Comparison of ENCODE assay signal across 8 cellular contexts in genomic region chr17:2402517-2402916, GRCh38. TPM values are rescaled to one million over a fixed set of nuclear protein-coding genes. Genes with fewer than 3 reads are reported as not detected.
DNase-seq lines count a peak whose midpoint lies in the region; ATAC-seq, FAIRE-seq and TF ChIP-seq lines count a peak whose summit lies in the region.

No MANE protein-coding gene starts in this region.

- DNase-seq in BJ (ENCODE audit: low read depth) (no peak), dorsolateral prefrontal cortex (no peak), GM12892 (ENCODE audit: insufficient read length) (no peak), GF-D8 (lab: John Stamatoyannopoulos, UW) (no peak)
- DNase-seq in natural killer cell treated with Interleukin-12 subunit alpha and Interleukin-12 subunit beta and Interleukin-15 and Interleukin-18, amount 100 ng/mL, for 72 hours (ENCODE audit: low spot score), result peak; percentile 63
- no peak for DNase-seq in activated CD4-positive, CD25-positive, alpha-beta regulatory T cell treated with anti-CD3 and anti-CD28 coated beads, Interleukin-2, amount 50 U/mL, for 72 hours

- H3K4me3 Mint-ChIP-seq in natural killer cell treated with Interleukin-12 subunit alpha and Interleukin-12 subunit beta and Interleukin-15 and Interleukin-18, amount 100 ng/mL, for 72 hours, result peak overlapping the region; percentile 92

- FAIRE-seq in GM12892 (lab: Jason Lieb, UNC), result no peak

- intact Hi-C loops in dorsolateral prefrontal cortex (cut with DNase I), result loop anchor here in 1 of 2 donors (10.0 kb wide), 1 partner anchor 192 kb away; the partner anchor contains the start of gene PAFAH1B1

- peak overlapping the region; percentile 64 for H3K9ac ChIP-seq in Loucy (ENCODE audit: low read depth, low read length, poor library complexity, severe bottlenecking)

- H3K27me3 ChIP-seq in BJ (ENCODE audit: control insufficient read depth, insufficient read depth, low read length) (no peaks in the 10 kb centered on the region), Loucy (ENCODE audit: insufficient read depth, low read length, poor library complexity, severe bottlenecking) (no peaks in the 10 kb centered on the region), dorsolateral prefrontal cortex (no peaks in the 10 kb centered on the region)

- H3K27ac Mint-ChIP-seq in natural killer cell treated with Interleukin-12 subunit alpha and Interleukin-12 subunit beta and Interleukin-15 and Interleukin-18, amount 100 ng/mL, for 72 hours, result peak overlapping the region; percentile 95 to 97

- no peaks in the 10 kb centered on the region for H3K27me3 Mint-ChIP-seq in natural killer cell treated with Interleukin-12 subunit alpha and Interleukin-12 subunit beta and Interleukin-15 and Interleukin-18, amount 100 ng/mL, for 72 hours

- peaks cover 35% of the 10 kb centered on the region for H3K4me1 ChIP-seq in Loucy (ENCODE audit: insufficient read depth, low read length, poor library complexity, severe bottlenecking)

- H3K79me2 ChIP-seq in Loucy (ENCODE audit: insufficient read depth, low read length), result peaks cover 26% of the 10 kb centered on the region

- H3K4me3 ChIP-seq in BJ (ENCODE audit: low read depth, low read length) (peak overlapping the region; percentile 41), Loucy (ENCODE audit: low read length, poor library complexity, severe bottlenecking) (peak overlapping the region; percentile 99), dorsolateral prefrontal cortex (peak overlapping the region; percentile 67 to 100 (median 96))

- H3K4me2 ChIP-seq in Loucy (ENCODE audit: low read depth, low read length, poor library complexity, severe bottlenecking), result peak overlapping the region; percentile 100

- H4K20me1 ChIP-seq in Loucy (ENCODE audit: insufficient read depth, low read length, poor library complexity, severe bottlenecking), result peaks cover 26% of the 10 kb centered on the region

- no peaks in the 10 kb centered on the region for H3K36me3 Mint-ChIP-seq in natural killer cell treated with Interleukin-12 subunit alpha and Interleukin-12 subunit beta and Interleukin-15 and Interleukin-18, amount 100 ng/mL, for 72 hours

- CTCF ChIA-PET in BJ (lab: Yijun Ruan, JAX), result interaction anchor here (0.9 to 8.4 kb wide), 3 partner anchors 11 to 19 kb away, joined by 3 to 77 read pairs (median 18); no protein-coding TSS in a partner anchor

- H3K27ac ChIP-seq in dorsolateral prefrontal cortex, result peak overlapping the region in 51 of 59 donors; percentile 10 to 100 (median 97)

- no peaks in the 10 kb centered on the region for H3K9me2 ChIP-seq in Loucy (replicated peaks; ENCODE audit: low read depth, low read length)

- H3K36me3 ChIP-seq in BJ (ENCODE audit: control insufficient read depth, insufficient read depth, low read length) (peaks cover 1% of the 10 kb centered on the region; the same call in 1 of the 2 replicates), Loucy (ENCODE audit: insufficient read depth, low read length) (no peaks in the 10 kb centered on the region)

- no peak for ATAC-seq in natural killer cell treated with Interleukin-12 subunit alpha and Interleukin-12 subunit beta and Interleukin-15 and Interleukin-18, amount 100 ng/mL, for 72 hours
- ATAC-seq in GM21619 (IDR thresholded peaks at IDR 0.05; ENCODE audit: unreplicated experiment), result no peak

- TF ChIP-seq CTCF in BJ (IDR thresholded peaks at IDR 0.05; ENCODE audit: insufficient read depth, low read depth, low read length) (no peak), Loucy (conservative IDR thresholded peaks at IDR 0.05; ENCODE audit: low read length) (no peak), dorsolateral prefrontal cortex (IDR thresholded peaks at IDR 0.05 in 54 of 56, conservative IDR thresholded peaks at IDR 0.05 in 2 of 56; ENCODE audit: low read depth in 1 of 56, partially characterized antibody in 56 of 56) (no peak)

- TF ChIP-seq POLR2A in GM12892 (IDR thresholded peaks at IDR 0.05; ENCODE audit: low read depth, low read length), result no peak

- H3K9me3 ChIP-seq in Loucy (ENCODE audit: insufficient read depth, low read depth, low read length), result no peaks in the 10 kb centered on the region

- POLR2A ChIA-PET in BJ (lab: Charles Lee), result no interaction called here

- H3K4me1 Mint-ChIP-seq in natural killer cell treated with Interleukin-12 subunit alpha and Interleukin-12 subunit beta and Interleukin-15 and Interleukin-18, amount 100 ng/mL, for 72 hours (ENCODE audit: low read depth in 2 of 2), result peaks cover 31 to 41% of the 10 kb centered on the region in 2 donors

- peak overlapping the region; percentile 62; the same call in 1 of the 2 replicates for H2AFZ ChIP-seq in Loucy (ENCODE audit: low read length)

- H3F3A ChIP-seq in Loucy (ENCODE audit: low read depth), result no peaks in the 10 kb centered on the region

- H3K9me3 Mint-ChIP-seq in natural killer cell treated with Interleukin-12 subunit alpha and Interleukin-12 subunit beta and Interleukin-15 and Interleukin-18, amount 100 ng/mL, for 72 hours, result no peaks in the 10 kb centered on the region

RNA-seq across cellular contexts. Expression of gene MNT, which starts 1.7 kb away (rescaled TPM):
- polyA plus RNA-seq in BJ (2011; rRNA removed), result 2.4 and 3.1 TPM in 2 replicates
- polyA minus RNA-seq in BJ (2011; rRNA and poly(A)+ RNA removed), result 3.4 and 4.2 TPM in 2 replicates
- total RNA-seq in dorsolateral prefrontal cortex, result 10 to 100 TPM; 32.2 to 70.3 (median 43.0) TPM
- 10 to 100 TPM; 20.3 to 36.9 TPM for total RNA-seq in natural killer cell treated with Interleukin-12 subunit alpha and Interleukin-12 subunit beta and Interleukin-15 and Interleukin-18, amount 100 ng/mL, for 72 hours
- polyA plus RNA-seq in GM12892 (2012; ENCODE audit: missing spikeins), result 4.7 TPM

Comparison
In these comparisons a context has a peak if more than half of its experiments do, and no peak if none do; other contexts are left out.
1. H3K4me3 ChIP-seq: peak in every context shown above with its lines; median percentile 99 in Loucy; 96 in dorsolateral prefrontal cortex; 41 in BJ.